In genomic region chr17:76452646-76453430, GRCh38 we compare ENCODE assay signal across 8 cellular contexts. TPM values are rescaled to one million over a fixed set of nuclear protein-coding genes. Genes with fewer than 3 reads are reported as not detected.
DNase-seq lines count a peak whose midpoint lies in the region; ATAC-seq lines count a peak whose summit lies in the region.

UBE2O (minus strand) TSS chr17:76453152; CDS start chr17:76453141, 11 bp downstream.

- H3K27ac Mint-ChIP-seq in activated CD4-positive, alpha-beta memory T cell treated with anti-CD3 and anti-CD28 coated beads for 36 hours = no peak within 1 kb of the TSS

- H3K4me1 ChIP-seq in ectodermal cell (ENCODE audit: control insufficient read depth, insufficient read depth, low read length) = peaks cover 8% of the 10 kb centered on the region

- no peaks in the 10 kb centered on the region for H3K9me3 ChIP-seq in ectodermal cell (ENCODE audit: control insufficient read depth, low read length)

- H3K27ac ChIP-seq in ectodermal cell (ENCODE audit: insufficient read depth, low read depth, low read length, poor library complexity, severe bottlenecking) = peak within 1 kb of the TSS; percentile 30

- no peaks in the 10 kb centered on the region for H3K36me3 ChIP-seq in ectodermal cell (ENCODE audit: control insufficient read depth, insufficient read depth, low read length)

- peaks cover 33% of the 10 kb centered on the region for H3K4me1 Mint-ChIP-seq in activated CD4-positive, alpha-beta memory T cell treated with anti-CD3 and anti-CD28 coated beads for 36 hours (ENCODE audit: low read depth)

- H3K36me3 Mint-ChIP-seq in activated CD4-positive, alpha-beta memory T cell treated with anti-CD3 and anti-CD28 coated beads for 36 hours = no peaks in the 10 kb centered on the region

- H3K4me3 Mint-ChIP-seq in activated CD4-positive, alpha-beta memory T cell treated with anti-CD3 and anti-CD28 coated beads for 36 hours = peak within 1 kb of the TSS; percentile 83

- no peaks in the 10 kb centered on the region for H3K27me3 Mint-ChIP-seq in activated CD4-positive, alpha-beta memory T cell treated with anti-CD3 and anti-CD28 coated beads for 36 hours

- ATAC-seq in GM19328 (IDR thresholded peaks at IDR 0.05; ENCODE audit: unreplicated experiment) (peak; percentile 91), HG03521 (IDR thresholded peaks at IDR 0.05; ENCODE audit: unreplicated experiment) (peak; percentile 89)

- peak in 13 of 14 donors; percentile 36 to 87 (median 68) for DNase-seq in C1 segment of cervical spinal cord (lab: John Stamatoyannopoulos, UW)
- DNase-seq in NCI-H748 (lab: John Stamatoyannopoulos, UW; ENCODE audit: unreplicated experiment) = peak; percentile 94
- peak; percentile 94 for DNase-seq in activated CD4-positive, alpha-beta memory T cell treated with anti-CD3 and anti-CD28 coated beads for 36 hours
- DNase-seq in lung microvascular endothelial cell (ENCODE audit: low read depth in 2 of 2) = peak; percentile 86 to 91
- DNase-seq in stimulated activated CD4-positive, alpha-beta T cell treated with anti-CD3 and anti-CD28 coated beads, TNF-alpha, amount 100 ng/mL, for 4 hours (ENCODE audit: low read depth in 3 of 3) = peak; percentile 79 to 87 (median 85)

- intact Hi-C loops in activated CD4-positive, alpha-beta memory T cell treated with anti-CD3 and anti-CD28 coated beads for 36 hours (cut with micrococcal nuclease) = loop anchor here (5.0 kb wide), 2 partner anchors 49 to 64 kb away; partner anchors contain the start of gene RHBDF2

- H3K9me3 Mint-ChIP-seq in activated CD4-positive, alpha-beta memory T cell treated with anti-CD3 and anti-CD28 coated beads for 36 hours = no peaks in the 10 kb centered on the region

- CTCF ChIA-PET in activated CD4-positive, alpha-beta memory T cell treated with anti-CD3 and anti-CD28 coated beads for 36 hours (lab: Charles Lee) = interaction anchor here (0.6 to 5.1 kb wide), 14 partner anchors 9 to 229 kb away, joined by 3 to 16 read pairs (median 5); partner anchors contain the start of genes AANAT, RHBDF2 and SPHK1

- H3K4me3 ChIP-seq in ectodermal cell (ENCODE audit: insufficient read depth, low read depth, low read length) = peak within 1 kb of the TSS; percentile 69

- no peaks in the 10 kb centered on the region for H3K27me3 ChIP-seq in ectodermal cell (ENCODE audit: control insufficient read depth, insufficient read depth, low read length, poor library complexity, severe bottlenecking)

- POLR2A ChIA-PET in activated CD4-positive, alpha-beta memory T cell treated with anti-CD3 and anti-CD28 coated beads for 36 hours (lab: Charles Lee) = no interaction called here

- WGBS in ectodermal cell, 2 experiments = 0% methylated on average over 103 of the region's 103 CpGs

RNA-seq across cellular contexts. Expression of gene UBE2O, which starts in this region (rescaled TPM):
- total RNA-seq in activated CD4-positive, alpha-beta memory T cell treated with anti-CD3 and anti-CD28 coated beads for 36 hours = 10 to 100 TPM; 24.5 to 25.2 TPM
- 54.6 TPM for polyA plus RNA-seq in ectodermal cell (2013, experiment 1 of 4)
- 49.0 TPM for polyA plus RNA-seq in ectodermal cell (2013, experiment 2 of 4)
- polyA plus RNA-seq in ectodermal cell (2013, experiment 3 of 4) = 38.8 TPM
- 44.9 TPM for polyA plus RNA-seq in ectodermal cell (2013, experiment 4 of 4)
- total RNA-seq in lung microvascular endothelial cell = 12.3 and 13.3 TPM in 2 replicates

Comparison
In these comparisons a context has a peak if more than half of its experiments do, and no peak if none do; other contexts are left out.
1. Peak in every context shown above with its lines: DNase-seq, ATAC-seq, H3K4me3 ChIP-seq and H3K27ac ChIP-seq.